In the genomic region with DNA sequence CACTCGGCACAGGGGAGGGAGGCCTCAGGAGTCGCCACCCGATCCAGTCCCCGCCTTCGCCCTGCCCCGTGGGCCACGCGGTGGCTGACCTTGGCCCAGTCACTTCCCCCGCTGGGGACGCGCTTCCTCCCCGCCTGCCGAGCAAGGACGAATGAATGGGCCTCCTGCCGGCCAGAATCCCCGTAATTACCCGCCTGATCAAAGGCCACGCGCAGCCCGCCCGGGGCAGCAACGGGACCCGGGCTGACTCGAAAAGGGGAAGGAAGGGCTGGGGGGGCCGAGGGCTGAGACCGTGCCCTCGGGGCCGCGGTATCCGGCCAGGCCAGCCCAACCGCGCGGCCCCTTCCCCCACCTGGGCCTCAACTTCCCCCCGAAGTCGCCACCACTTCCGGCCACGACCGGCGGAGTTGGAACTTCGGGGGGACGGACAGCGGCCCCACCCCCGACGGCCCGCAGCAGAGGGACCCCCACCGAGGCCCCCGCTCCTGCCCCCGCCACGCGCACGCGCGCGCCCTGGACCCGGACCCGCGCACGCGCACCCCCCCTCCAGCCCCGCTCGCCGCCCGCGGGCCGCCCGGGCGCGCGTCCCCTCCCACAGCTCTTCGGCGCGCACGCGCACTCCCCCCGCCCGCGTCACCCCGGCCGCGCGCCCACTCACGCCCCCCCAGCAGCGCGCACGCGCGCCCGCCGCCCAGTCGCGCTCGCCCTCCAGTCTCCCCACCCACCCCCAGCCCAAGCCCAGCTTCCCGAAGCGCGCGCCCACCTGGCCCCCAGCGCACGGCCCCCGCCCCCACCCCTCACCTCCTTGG, we compare ENCODE assay signal across 8 cellular contexts. TPM values are rescaled to one million over a fixed set of nuclear protein-coding genes. Genes with fewer than 3 reads are reported as not detected.
DNase-seq lines count a peak whose midpoint lies in the region; ATAC-seq lines count a peak whose summit lies in the region.

No MANE protein-coding gene starts in this region.

- no CpG with 5 or more reads among the region's 99 CpGs for WGBS in mesendoderm (ENCODE audit: extremely low coverage, insufficient coverage, low lambda C conversion rate)

- peak overlapping the region; percentile 89 for H3K4me3 Mint-ChIP-seq in activated CD4-positive, alpha-beta memory T cell treated with anti-CD3 and anti-CD28 coated beads, Interleukin-2, amount 10 ng/mL, durations not matched to agents 7 days and 5 days

- peak overlapping the region; percentile 97 for H3K4ac ChIP-seq in mesendoderm (ENCODE audit: low read depth, low read length)

- H3K27me3 Mint-ChIP-seq in activated CD4-positive, alpha-beta memory T cell treated with anti-CD3 and anti-CD28 coated beads, Interleukin-2, amount 10 ng/mL, durations not matched to agents 7 days and 5 days: no peaks in the 10 kb centered on the region

- H3K4me3 ChIP-seq in mesendoderm (ENCODE audit: low read length): peak overlapping the region; percentile 87

- no peaks in the 10 kb centered on the region for H3K27me3 ChIP-seq in mesendoderm (ENCODE audit: insufficient read depth, low read length, poor library complexity)

- H3K56ac ChIP-seq in mesendoderm (ENCODE audit: low read length): peak overlapping the region; percentile 98

- peak; percentile 24 for ATAC-seq in HG03039 (IDR thresholded peaks at IDR 0.05; ENCODE audit: unreplicated experiment)

- H3K79me1 ChIP-seq in mesendoderm (ENCODE audit: low read length): peaks cover 6% of the 10 kb centered on the region

- H3K4me1 Mint-ChIP-seq in activated CD4-positive, alpha-beta memory T cell treated with anti-CD3 and anti-CD28 coated beads, Interleukin-2, amount 10 ng/mL, durations not matched to agents 7 days and 5 days: peaks cover 36% of the 10 kb centered on the region

- CTCF ChIA-PET in activated CD4-positive, alpha-beta memory T cell treated with anti-CD3 and anti-CD28 coated beads, Interleukin-2, amount 10 ng/mL, durations not matched to agents 7 days and 5 days (lab: Charles Lee): interaction anchor here (0.6 to 1.5 kb wide), 3 partner anchors 49 to 466 kb away, joined by 3 to 4 read pairs (median 3); no protein-coding TSS in a partner anchor

- peak overlapping the region; percentile 94 for H4K8ac ChIP-seq in mesendoderm (ENCODE audit: low read depth, low read length)

- H2AK5ac ChIP-seq in mesendoderm (ENCODE audit: low read length): no peak overlapping the region

- H3K36me3 Mint-ChIP-seq in activated CD4-positive, alpha-beta memory T cell treated with anti-CD3 and anti-CD28 coated beads, Interleukin-2, amount 10 ng/mL, durations not matched to agents 7 days and 5 days (ENCODE audit: low read depth): peaks cover 11% of the 10 kb centered on the region

- H3K23ac ChIP-seq in mesendoderm (ENCODE audit: low read length): no peak overlapping the region

- H3K4me2 ChIP-seq in mesendoderm (ENCODE audit: low read length): peak overlapping the region; percentile 91

- peak overlapping the region; percentile 97 for H3K9ac ChIP-seq in mesendoderm (ENCODE audit: low read length)

- POLR2A ChIA-PET in activated CD4-positive, alpha-beta memory T cell treated with anti-CD3 and anti-CD28 coated beads, Interleukin-2, amount 10 ng/mL, durations not matched to agents 7 days and 5 days (lab: Charles Lee): interaction anchor here (0.6 to 2.8 kb wide), 14 partner anchors 9 to 248 kb away, joined by 3 to 20 read pairs (median 4); a partner anchor contains a TSS

- peaks cover 1% of the 10 kb centered on the region for H3K36me3 ChIP-seq in mesendoderm (ENCODE audit: control insufficient read depth, insufficient read depth, low read length)

- peak; percentile 82 for DNase-seq in NK-92 treated with Interleukin-12 subunit alpha and Interleukin-12 subunit beta, amount 100 ng/mL, for 24 hours (lab: John Stamatoyannopoulos, UW)
- no peak for DNase-seq in NK-92 (lab: John Stamatoyannopoulos, UW; ENCODE audit: unreplicated experiment)
- peak; percentile 75 for DNase-seq in NCI-H526 treated with DMSO at 0.1 percent for 48 hours (lab: John Stamatoyannopoulos, UW)
- peak; percentile 81 for DNase-seq in activated CD4-positive, alpha-beta memory T cell treated with anti-CD3 and anti-CD28 coated beads, Interleukin-2, amount 10 ng/mL, durations not matched to agents 7 days and 5 days
- DNase-seq in effector CD4-positive, alpha-beta T cell: peak; percentile 68
- peak; percentile 82 for DNase-seq in mesendoderm
- peak; percentile 46 for DNase-seq in stimulated activated CD8-positive, alpha-beta memory T cell treated with anti-CD3 and anti-CD28 coated beads, Interleukin-15, amount 100 ng/mL, for 1 hour (ENCODE audit: low read depth)

- H3K4me1 ChIP-seq in mesendoderm (ENCODE audit: control insufficient read depth, low read depth, low read length): peaks cover 3% of the 10 kb centered on the region

- peak overlapping the region; percentile 98 for H3K27ac ChIP-seq in mesendoderm (ENCODE audit: low read depth, low read length)

- H2BK15ac ChIP-seq in mesendoderm (replicated peaks; ENCODE audit: low read depth): no peak overlapping the region

- H2BK120ac ChIP-seq in mesendoderm (ENCODE audit: low read depth, low read length): peak overlapping the region; percentile 82

- H3K79me2 ChIP-seq in mesendoderm (ENCODE audit: control insufficient read depth, insufficient read depth, low read length): peaks cover 48% of the 10 kb centered on the region

- H4K5ac ChIP-seq in mesendoderm (ENCODE audit: low read length): no peak overlapping the region

- H3K18ac ChIP-seq in mesendoderm (ENCODE audit: low read length): peak overlapping the region; percentile 97

- H3K9me3 Mint-ChIP-seq in activated CD4-positive, alpha-beta memory T cell treated with anti-CD3 and anti-CD28 coated beads, Interleukin-2, amount 10 ng/mL, durations not matched to agents 7 days and 5 days: no peaks in the 10 kb centered on the region

- peak overlapping the region; percentile 76 for H2BK5ac ChIP-seq in mesendoderm (ENCODE audit: low read length)

- peak overlapping the region; percentile 92 for H3K27ac Mint-ChIP-seq in activated CD4-positive, alpha-beta memory T cell treated with anti-CD3 and anti-CD28 coated beads, Interleukin-2, amount 10 ng/mL, durations not matched to agents 7 days and 5 days

RNA-seq across cellular contexts. Expression of a gene that starts 0.5 kb away (rescaled TPM):
- total RNA-seq in activated CD4-positive, alpha-beta memory T cell treated with anti-CD3 and anti-CD28 coated beads, Interleukin-2, amount 10 ng/mL, durations not matched to agents 7 days and 5 days: 10 to 100 TPM; 30.0 to 31.1 TPM
- 50.7 TPM for polyA plus RNA-seq in mesendoderm (2013, experiment 1 of 2)
- polyA plus RNA-seq in mesendoderm (2013, experiment 2 of 2): 51.3 TPM

RNA-seq across cellular contexts. Expression of a gene that starts 20.5 kb away (rescaled TPM):
- 10 to 100 TPM; 25.7 to 26.3 TPM for total RNA-seq in activated CD4-positive, alpha-beta memory T cell treated with anti-CD3 and anti-CD28 coated beads, Interleukin-2, amount 10 ng/mL, durations not matched to agents 7 days and 5 days
- polyA plus RNA-seq in mesendoderm (2013, experiment 1 of 2): 19.9 TPM
- 20.3 TPM for polyA plus RNA-seq in mesendoderm (2013, experiment 2 of 2)

RNA-seq across cellular contexts. Expression of a gene that starts 55.2 kb away (rescaled TPM):
- total RNA-seq in activated CD4-positive, alpha-beta memory T cell treated with anti-CD3 and anti-CD28 coated beads, Interleukin-2, amount 10 ng/mL, durations not matched to agents 7 days and 5 days: not detected
- not detected for polyA plus RNA-seq in mesendoderm (2013, experiment 1 of 2)
- polyA plus RNA-seq in mesendoderm (2013, experiment 2 of 2): not detected
